In the genomic region with DNA sequence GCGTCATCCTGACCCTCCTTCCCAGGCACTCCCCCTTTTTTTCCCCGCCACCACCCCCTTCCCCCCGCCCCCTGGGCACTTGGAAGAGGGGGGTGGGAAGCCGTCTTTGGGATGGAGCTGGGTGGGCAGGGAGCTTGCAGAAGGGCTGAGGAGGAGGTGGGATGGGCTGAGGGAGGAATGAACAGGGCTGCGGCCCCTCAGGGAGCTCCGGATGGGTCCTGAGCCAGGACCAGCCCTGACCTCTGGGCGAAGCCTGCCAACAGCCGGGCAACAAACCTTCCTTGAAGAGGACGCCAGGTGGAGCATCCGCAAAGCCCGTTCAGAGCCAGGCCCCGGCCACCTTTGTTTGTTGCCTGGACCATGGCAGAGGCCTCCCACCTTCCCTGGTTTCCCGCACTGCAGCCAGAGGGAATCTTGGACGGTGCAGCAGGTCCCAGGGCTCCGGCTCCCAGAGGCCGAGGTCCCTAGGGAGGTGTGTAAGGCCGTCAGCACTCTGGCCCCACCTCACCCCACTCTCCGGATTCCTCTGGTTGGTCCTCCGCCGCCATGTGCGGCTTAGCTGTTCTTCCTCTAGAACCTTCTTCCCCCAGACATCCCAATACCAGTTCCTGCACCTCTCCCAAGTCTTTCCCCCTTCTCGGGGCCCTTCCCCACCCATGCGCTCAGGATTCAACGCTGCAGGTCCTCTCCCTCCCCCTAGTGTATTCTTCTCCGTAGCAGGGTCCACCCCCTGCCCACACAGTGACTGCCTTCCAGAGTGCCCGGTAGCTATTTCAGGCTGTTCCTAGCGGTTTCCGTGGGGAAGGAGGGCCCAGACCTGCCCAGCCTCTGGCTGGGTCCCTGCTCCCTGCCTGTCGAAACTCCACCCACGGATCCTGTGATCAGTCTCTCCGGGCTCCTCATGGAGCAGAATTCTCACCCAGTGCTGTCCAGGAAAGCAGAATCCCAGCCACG, we compare ENCODE assay signal across 18 cellular contexts. TPM values are rescaled to one million over a fixed set of nuclear protein-coding genes. Genes with fewer than 3 reads are reported as not detected.
DNase-seq lines count a peak whose midpoint lies in the region; TF ChIP-seq lines count a peak whose summit lies in the region.
"Had no signal": no experiment of that assay in that cellular context is flagged by ENCODE, and none has a peak within 500 bp of the region (broad histone marks: within the 10 kb centered on the region; RNA-seq: fewer than 3 reads in every experiment).

No MANE protein-coding gene starts in this region.

- H3K79me2 ChIP-seq in ACC112 (ENCODE audit: control insufficient read depth, insufficient read depth, low read length, unreplicated experiment): no peaks in the 10 kb centered on the region
- H3K79me2 ChIP-seq in mesendoderm (ENCODE audit: control insufficient read depth, insufficient read depth, low read length): no peaks in the 10 kb centered on the region

- TF ChIP-seq POLR2A in erythroblast (IDR thresholded peaks at IDR 0.05; ENCODE audit: low read length): no peak

- H3K18ac ChIP-seq in mesendoderm (ENCODE audit: low read length): no peak overlapping the region

- WGBS in mesendoderm (ENCODE audit: extremely low coverage, insufficient coverage, low lambda C conversion rate): no CpG with 5 or more reads among the region's 32 CpGs

- no peak overlapping the region for H2BK15ac ChIP-seq in mesendoderm (replicated peaks; ENCODE audit: low read depth)

- H3K23ac ChIP-seq in mesendoderm (ENCODE audit: low read length): no peak overlapping the region

- no peak overlapping the region for H2BK120ac ChIP-seq in mesendoderm (ENCODE audit: low read depth, low read length)

- H3K56ac ChIP-seq in mesendoderm (ENCODE audit: low read length): peak overlapping the region; percentile 15

- no peak overlapping the region for H3K4me2 ChIP-seq in mesendoderm (ENCODE audit: low read length)

- H3K27ac ChIP-seq in ACC112 (ENCODE audit: low read depth, low read length): no peak overlapping the region
- H3K27ac ChIP-seq in mesendoderm (ENCODE audit: low read depth, low read length): no peak overlapping the region

- TF ChIP-seq CTCF in cardiac fibroblast (IDR thresholded peaks at IDR 0.05; ENCODE audit: low read depth, low read length): no peak

- H3K27me3 ChIP-seq in ACC112 (ENCODE audit: insufficient read depth, low read length) (peaks cover 20% of the 10 kb centered on the region), H7 (ENCODE audit: control insufficient read depth, insufficient read depth, low read length) (no peaks in the 10 kb centered on the region), mesendoderm (ENCODE audit: insufficient read depth, low read length, poor library complexity) (no peaks in the 10 kb centered on the region)

- peaks cover 4% of the 10 kb centered on the region for H3K4me1 ChIP-seq in ACC112 (ENCODE audit: control insufficient read depth, insufficient read depth, low read length, unreplicated experiment)
- no peaks in the 10 kb centered on the region for H3K4me1 ChIP-seq in mesendoderm (ENCODE audit: control insufficient read depth, low read depth, low read length)
- H3K4me1 ChIP-seq: HAP-1 had no signal

- H3K36me3 ChIP-seq in ACC112 (ENCODE audit: insufficient read depth, low read length) (no peaks in the 10 kb centered on the region), H7 (replicated peaks; ENCODE audit: control insufficient read depth, insufficient read depth, low read length) (no peaks in the 10 kb centered on the region), mesendoderm (ENCODE audit: control insufficient read depth, insufficient read depth, low read length) (no peaks in the 10 kb centered on the region)
- H3K36me3 ChIP-seq: HAP-1 had no signal

- no peaks in the 10 kb centered on the region for H3K79me1 ChIP-seq in mesendoderm (ENCODE audit: low read length)

- H4K8ac ChIP-seq in mesendoderm (ENCODE audit: low read depth, low read length): no peak overlapping the region

- H2BK5ac ChIP-seq in mesendoderm (ENCODE audit: low read length): no peak overlapping the region

- H3K4me3 ChIP-seq in ACC112 (ENCODE audit: low read depth, low read length) (no peak overlapping the region), H7 (ENCODE audit: insufficient read depth, low read depth, low read length) (no peak overlapping the region; the same call in 1 of the 2 replicates), cardiac fibroblast (replicated peaks in 1 of 2; ENCODE audit: low read depth in 2 of 2, low read length in 2 of 2) (no peak overlapping the region), mesendoderm (ENCODE audit: low read length) (no peak overlapping the region)
- H3K4me3 ChIP-seq: HAP-1 had no signal

- no peak overlapping the region for H2AK5ac ChIP-seq in mesendoderm (ENCODE audit: low read length)

- no peak overlapping the region for H3K4ac ChIP-seq in mesendoderm (ENCODE audit: low read depth, low read length)

- H4K5ac ChIP-seq in mesendoderm (ENCODE audit: low read length): no peak overlapping the region

- no peak overlapping the region for H3K9ac ChIP-seq in mesendoderm (ENCODE audit: low read length)

- DNase-seq in H7: peak; percentile 86
- DNase-seq in cardiac fibroblast (ENCODE audit: low read depth in 2 of 2): peak; percentile 8 to 50
- peak; percentile 26 for DNase-seq in mesendoderm
- DNase-seq in effector CD4-positive, alpha-beta T cell: no peak
- DNase-seq in hypothalamus (lab: John Stamatoyannopoulos, UW): no peak
- no peak for DNase-seq in erythroblast (lab: John Stamatoyannopoulos, UW)
- DNase-seq in DMS79 treated with DMSO at 0.1 percent for 48 hours (lab: John Stamatoyannopoulos, UW): no peak
- DNase-seq: activated CD4-positive, alpha-beta memory T cell treated with anti-CD3 and anti-CD28 coated beads for 36 hours; activated T-cell treated with anti-CD3 and anti-CD28 coated beads, Interleukin-2, amount 50 U/mL, for 1 hour; dermis blood vessel endothelial cell; head of caudate nucleus; Kasumi-1; NCI-H1105; NCI-H748 treated with DMSO at 0.1 percent for 48 hours; nucleus accumbens; stimulated activated CD4-positive, alpha-beta T cell treated with anti-CD3 and anti-CD28 coated beads, Interleukin-4, amount 100 ng/mL, for 1 hour had no signal

- peak overlapping the region; percentile 75 for H2AFZ ChIP-seq in ACC112 (ENCODE audit: low read length, unreplicated experiment)

RNA-seq across cellular contexts. Expression of gene SEC61A1, which starts 45.5 kb away (rescaled TPM):
- 88.9 and 121 TPM in 2 replicates for total RNA-seq in H7 (2014; rRNA removed; shearing (Covaris generic))
- polyA plus RNA-seq in mesendoderm (2013, experiment 1 of 2): 140 TPM
- polyA plus RNA-seq in mesendoderm (2013, experiment 2 of 2): 137 TPM

Comparison
In these comparisons a context has a peak if more than half of its experiments do, and no peak if none do; other contexts are left out.
1. DNase-seq: peak in H7 (single experiment), cardiac fibroblast (2 of 2) and mesendoderm (single experiment); none in effector CD4-positive, alpha-beta T cell (single experiment), hypothalamus (0 of 51), erythroblast (0 of 2) and DMS79 treated with DMSO at 0.1 percent for 48 hours (single experiment).